In the genomic region with DNA sequence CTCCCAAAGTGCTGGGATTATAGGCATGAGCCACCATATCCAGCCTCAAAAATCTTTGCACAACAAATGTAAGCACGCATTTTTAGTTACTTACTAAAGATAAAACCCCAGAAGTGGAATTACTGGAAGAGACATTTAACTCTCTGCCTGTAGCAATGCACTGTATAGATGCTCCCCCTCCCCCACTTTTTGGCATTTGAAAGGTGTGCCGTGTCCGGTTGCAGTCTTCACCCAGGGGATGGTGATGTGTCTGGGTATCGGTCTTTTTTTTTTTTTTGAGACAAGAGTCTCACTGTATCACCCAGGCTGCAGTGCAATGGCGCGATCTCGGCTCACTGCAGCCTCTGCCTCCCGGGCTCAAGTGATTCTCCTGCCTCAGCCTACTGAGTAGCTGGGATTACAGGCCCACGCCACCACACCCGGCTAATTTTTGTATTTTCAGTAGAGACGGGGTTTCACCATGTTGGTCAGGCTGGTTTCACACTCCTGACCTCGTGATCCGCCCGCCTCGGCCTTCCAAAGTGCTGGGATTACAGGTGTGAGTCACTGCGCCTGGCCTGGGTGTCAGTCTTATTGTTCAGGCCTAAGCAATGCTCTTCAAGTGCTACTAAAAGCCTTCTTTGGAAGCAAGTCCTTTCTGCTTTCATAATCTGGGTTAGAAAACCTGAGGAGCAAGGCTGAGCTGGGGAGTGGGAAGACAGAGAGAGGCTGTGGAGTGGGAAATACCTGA, we compare ENCODE assay signal across 2 cellular contexts.
TF ChIP-seq lines count a peak whose summit lies in the region.

No MANE protein-coding gene starts in this region.

TF ChIP-seq in HCT116, 20 proteins besides CTCF, POLR2A, EP300 and RAD21:
- peak; percentile 45 for TF ChIP-seq SP1 (IDR thresholded peaks at IDR 0.05; ENCODE audit: low read depth)
- peak; percentile 42; the same call in 1 of the 2 replicates for TF ChIP-seq CEBPB (IDR thresholded peaks at IDR 0.05; ENCODE audit: low read depth)
- peak; percentile 48 for TF ChIP-seq JUND (IDR thresholded peaks at IDR 0.05)
- TF ChIP-seq, protein P1, sequence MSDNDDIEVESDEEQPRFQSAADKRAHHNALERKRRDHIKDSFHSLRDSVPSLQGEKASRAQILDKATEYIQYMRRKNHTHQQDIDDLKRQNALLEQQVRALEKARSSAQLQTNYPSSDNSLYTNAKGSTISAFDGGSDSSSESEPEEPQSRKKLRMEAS (IDR thresholded peaks at IDR 0.05) = peak; percentile 94
- TF ChIP-seq POLR2AphosphoS5 (IDR thresholded peaks at IDR 0.05; ENCODE audit: low read depth, low read length) = peak; percentile 28; the same call in 1 of the 2 replicates
- TF ChIP-seq CBX3 (IDR thresholded peaks at IDR 0.05; ENCODE audit: low read depth) = peak; percentile 81; the same call in 1 of the 2 replicates
- peak; percentile 73 for TF ChIP-seq FOSL1 (IDR thresholded peaks at IDR 0.05; ENCODE audit: low read depth)

TF ChIP-seq in GM12878, 131 proteins besides CTCF, POLR2A, EP300 and RAD21:
- TF ChIP-seq IKZF2 (IDR thresholded peaks at IDR 0.05) (peak in 1 of 2 experiments; percentile 28; a peak in 1 of 4 replicates), IKZF1 (conservative IDR thresholded peaks at IDR 0.05) (peak; percentile 63; the same call in 1 of the 2 replicates)
